ENCODE assay signal across 8 cellular contexts in genomic region chr12:6423267-6424007, GRCh38. TPM values are rescaled to one million over a fixed set of nuclear protein-coding genes. Genes with fewer than 3 reads are reported as not detected.
DNase-seq lines count a peak whose midpoint lies in the region; ATAC-seq and TF ChIP-seq lines count a peak whose summit lies in the region.

No MANE protein-coding gene starts in this region.

- no peak overlapping the region for H3K9ac ChIP-seq in mammary epithelial cell (ENCODE audit: insufficient read depth, low read length)

- in situ Hi-C loops in mammary epithelial cell (cut with MboI; ENCODE audit: low sequenced_read_pairs in 2 of 2) = loop anchor here (10.0 kb wide), 1 partner anchor 121 kb away; no protein-coding TSS in a partner anchor

- H3K9me3 ChIP-seq in DOHH2 (ENCODE audit: control insufficient read depth, insufficient read depth, low read length) = no peaks in the 10 kb centered on the region
- no peaks in the 10 kb centered on the region for H3K9me3 ChIP-seq in mammary epithelial cell (replicated peaks; ENCODE audit: insufficient read depth, low read length)

- peak; percentile 87 for TF ChIP-seq CTCF in DOHH2 (IDR thresholded peaks at IDR 0.05; ENCODE audit: low read depth, low read length, poor library complexity, severe bottlenecking)
- TF ChIP-seq CTCF in WI38 (IDR thresholded peaks at IDR 0.05; ENCODE audit: low read depth, low read length) = peak; percentile 68
- TF ChIP-seq CTCF in mammary epithelial cell (conservative IDR thresholded peaks at IDR 0.05 in 1 of 2, IDR thresholded peaks at IDR 0.05 in 1 of 2; ENCODE audit: extremely low read depth in 1 of 2, insufficient read depth in 1 of 2, low read depth in 1 of 2, low read length in 2 of 2) = peak; percentile 87 to 90

- H3F3A ChIP-seq in DOHH2 (ENCODE audit: control insufficient read depth, insufficient read depth) = peaks cover 42% of the 10 kb centered on the region

- H3K79me2 ChIP-seq in DOHH2 (ENCODE audit: control insufficient read depth, low read length) (no peaks in the 10 kb centered on the region), mammary epithelial cell (ENCODE audit: insufficient read depth, low read length) (no peaks in the 10 kb centered on the region)

- ATAC-seq in HG03135 (IDR thresholded peaks at IDR 0.05; ENCODE audit: unreplicated experiment) (peak; percentile 35), HG02973 (IDR thresholded peaks at IDR 0.05; ENCODE audit: unreplicated experiment) (no peak)

- H3K27ac ChIP-seq in DOHH2 (ENCODE audit: low read depth, low read length) = peak overlapping the region; percentile 98
- no peak overlapping the region for H3K27ac ChIP-seq in mammary epithelial cell (ENCODE audit: insufficient read depth, low read depth, low read length)

- peaks cover 55% of the 10 kb centered on the region for H3K4me1 ChIP-seq in DOHH2 (ENCODE audit: control insufficient read depth, low read length)
- H3K4me1 ChIP-seq in mammary epithelial cell (ENCODE audit: insufficient read depth, low read length) = no peaks in the 10 kb centered on the region

- H4K20me1 ChIP-seq in DOHH2 (ENCODE audit: control insufficient read depth, insufficient read depth, low read depth, low read length) (no peaks in the 10 kb centered on the region), mammary epithelial cell (ENCODE audit: insufficient read depth, low read length) (no peaks in the 10 kb centered on the region)

- 1% methylated on average over 8 of the region's 9 CpGs for WGBS in mammary epithelial cell (ENCODE audit: low coverage, missing lambda C conversion rate)

- no peaks in the 10 kb centered on the region for H3K9me2 ChIP-seq in DOHH2 (replicated peaks; ENCODE audit: control insufficient read depth, low read length)

- dilution Hi-C loops in mammary epithelial cell (cut with HindIII; ENCODE audit: low sequenced_read_pairs) = no loop called here

- H3K4me2 ChIP-seq in DOHH2 (ENCODE audit: low read length) = peak overlapping the region; percentile 90
- no peak overlapping the region for H3K4me2 ChIP-seq in mammary epithelial cell (ENCODE audit: insufficient read depth, low read depth, low read length)

- BruUV-seq in mammary epithelial cell (replicated peaks; lab: Mats Ljungman, UMichigan) = no TSS peak

- DNase-seq in NCI-H446 (lab: John Stamatoyannopoulos, UW) (peak; percentile 83 to 95), mammary epithelial cell (peak; percentile 78), iris pigment epithelial cell (ENCODE audit: low read depth) (peak; percentile 91)
- DNase-seq in stimulated activated CD4-positive, alpha-beta T cell treated with anti-CD3 and anti-CD28 coated beads, Interleukin-12 subunit alpha, Interleukin-12 subunit beta, amount 100 ng/mL, for 48 hours (ENCODE audit: low read depth in 2 of 3, low spot score in 1 of 3) = peak; percentile 62 to 75 (median 65)

- H3K4me3 ChIP-seq in DOHH2 (ENCODE audit: low read length) = peak overlapping the region; percentile 60
- H3K4me3 ChIP-seq in WI38 (ENCODE audit: low read depth, low read length) = no peak overlapping the region
- H3K4me3 ChIP-seq in mammary epithelial cell (replicated peaks in 1 of 3; ENCODE audit: insufficient read depth in 1 of 3, low read depth in 2 of 3, low read length in 3 of 3) = no peak overlapping the region

- H2AFZ ChIP-seq in mammary epithelial cell (ENCODE audit: low read depth, low read length) = no peak overlapping the region

- H3K27me3 ChIP-seq in DOHH2 (ENCODE audit: control insufficient read depth, low read length) (peaks cover 3% of the 10 kb centered on the region; the same call in 1 of the 2 replicates), mammary epithelial cell (ENCODE audit: insufficient read depth, low read length) (no peaks in the 10 kb centered on the region)

- CTCF ChIA-PET in mammary epithelial cell (lab: Charles Lee; ENCODE audit: low non-redundant PET) = interaction anchor here (0.5 to 2.3 kb wide), 3 partner anchors 42 to 88 kb away, joined by 3 to 17 read pairs (median 4); no protein-coding TSS in a partner anchor

- H3K36me3 ChIP-seq in DOHH2 (ENCODE audit: control insufficient read depth, low read length) = no peaks in the 10 kb centered on the region
- H3K36me3 ChIP-seq in mammary epithelial cell (ENCODE audit: insufficient read depth, low read length) = no peaks in the 10 kb centered on the region

- intact Hi-C loops in mammary epithelial cell (cut with micrococcal nuclease) = loop anchor here (1.0 to 5.0 kb wide), 9 partner anchors 42 to 194 kb away; partner anchors contain the start of genes GAPDH and MRPL51

RNA-seq across cellular contexts. Expression of gene CD27, which starts 21.3 kb away (rescaled TPM):
- not detected for total RNA-seq in mammary epithelial cell
- polyA plus RNA-seq in mammary epithelial cell = not detected
- not detected for polyA minus RNA-seq in mammary epithelial cell

RNA-seq across cellular contexts. Expression of gene TAPBPL, which starts 28.4 kb away (rescaled TPM):
- total RNA-seq in mammary epithelial cell = 1 to 10 TPM; 4.0 to 5.0 TPM
- 7.3 TPM for polyA plus RNA-seq in mammary epithelial cell
- 52.6 TPM for polyA minus RNA-seq in mammary epithelial cell

RNA-seq across cellular contexts. Expression of gene LTBR, which starts 39.5 kb away (rescaled TPM):
- total RNA-seq in mammary epithelial cell = 100 to 1,000 TPM; 134 to 149 TPM
- polyA plus RNA-seq in mammary epithelial cell = 119 TPM
- polyA minus RNA-seq in mammary epithelial cell = 89.5 TPM

RNA-seq across cellular contexts. Expression of gene VAMP1, which starts 47.0 kb away (rescaled TPM):
- total RNA-seq in mammary epithelial cell = 1 to 10 TPM; 2.1 to 5.0 TPM
- polyA plus RNA-seq in mammary epithelial cell = 5.8 TPM
- 2.4 TPM for polyA minus RNA-seq in mammary epithelial cell

RNA-seq across cellular contexts. Expression of gene SCNN1A, which starts 48.1 kb away (rescaled TPM):
- total RNA-seq in mammary epithelial cell = 100 to 1,000 TPM; 171 to 202 TPM
- 174 TPM for polyA plus RNA-seq in mammary epithelial cell
- 383 TPM for polyA minus RNA-seq in mammary epithelial cell
